ENCODE assay signal across 27 cellular contexts in the genomic region with DNA sequence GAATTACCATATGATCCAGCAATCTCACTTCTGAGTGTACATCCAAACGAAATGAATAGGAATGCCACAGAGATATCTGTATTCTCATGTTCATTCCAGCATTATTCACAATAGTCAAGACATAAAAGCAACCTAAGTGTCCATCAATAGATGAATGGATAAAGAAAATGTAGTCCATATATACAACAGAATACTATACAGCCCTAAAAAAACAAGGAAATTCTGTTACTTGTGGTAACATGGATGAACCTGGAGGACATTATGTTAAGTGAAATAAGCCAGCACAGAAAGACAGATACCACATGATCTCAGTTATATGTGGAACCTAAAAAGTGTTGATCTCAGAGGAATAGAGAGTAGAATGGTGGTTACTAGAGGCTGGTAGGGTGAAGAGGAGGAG.
"Had no signal": no experiment of that assay in that cellular context is flagged by ENCODE, and none has a peak within 500 bp of the region (broad histone marks: within the 10 kb centered on the region; RNA-seq: fewer than 3 reads in every experiment).

No MANE protein-coding gene starts in this region.

- H3K4me3 ChIP-seq: stomach, suprapubic skin, testis, thoracic aorta, thyroid gland, tibial artery, tibial nerve, transverse colon, upper lobe of left lung, upper lobe of right lung, uterus, vagina had no signal

- DNase-seq: stimulated activated CD4-positive, alpha-beta T cell treated with anti-CD3 and anti-CD28 coated beads, Interleukin-2, amount 100 ng/mL, for 48 hours; stimulated activated CD4-positive, alpha-beta T cell treated with anti-CD3 and anti-CD28 coated beads, Interleukin-4, amount 100 ng/mL, for 1 hour; stimulated activated CD4-positive, alpha-beta T cell treated with anti-CD3 and anti-CD28 coated beads, Interleukin-4, amount 100 ng/mL, for 24 hours; stimulated activated CD4-positive, alpha-beta T cell treated with anti-CD3 and anti-CD28 coated beads, Interleukin-4, amount 100 ng/mL, for 4 hours; stimulated activated CD8-positive, alpha-beta memory T cell treated with anti-CD3 and anti-CD28 coated beads, Interleukin-4, amount 100 ng/mL, for 48 hours; stimulated activated naive B cell treated with anti-CD40 and anti-IgM and Interleukin-4, amounts not matched to agents 10 μg/mL and 1 μg/mL and 100 μg/mL, for 72 hours; stimulated activated naive CD4-positive, alpha-beta T cell; stimulated activated naive CD4-positive, alpha-beta T cell treated with Interleukin-2 at 50 U/mL for 16 hours; stimulated activated naive CD8-positive, alpha-beta T cell treated with anti-CD3 and anti-CD28 coated beads, Interleukin-15, amount 100 ng/mL, for 72 hours; stimulated activated naive CD8-positive, alpha-beta T cell treated with anti-CD3 and anti-CD28 coated beads, Interleukin-15, Interleukin-2, amounts not matched to agents 100 U/mL and 50 U/mL, for 24 hours; stomach; substantia nigra; testis; thyroid gland; tibial artery; transverse colon; trophoblast cell; upper lobe of left lung; upper lobe of right lung; uterus had no signal

- H3K4me1 ChIP-seq: suprapubic skin, testis, thyroid gland, tibial artery, tibial nerve, transverse colon, upper lobe of right lung, uterus, vagina had no signal

- ATAC-seq: stimulated activated effector memory CD8-positive, alpha-beta T cell treated with anti-CD3 and anti-CD28 coated beads, Interleukin-12 subunit alpha, Interleukin-12 subunit beta, amount 100 ng/mL, for 72 hours; stimulated activated memory B cell treated with anti-CD40 and anti-IgM and Interleukin-4, amounts not matched to agents 10 μg/mL and 1 μg/mL and 100 μg/mL, for 72 hours; stimulated activated naive B cell treated with anti-CD40 and anti-IgM and Interleukin-4, amounts not matched to agents 10 μg/mL and 1 μg/mL and 100 μg/mL, for 72 hours; stimulated activated naive CD8-positive, alpha-beta T cell treated with anti-CD3 and anti-CD28 coated beads, Interleukin-15, amount 100 ng/mL, for 72 hours; stimulated activated naive CD8-positive, alpha-beta T cell treated with anti-CD3 and anti-CD28 coated beads, Interleukin-15, Interleukin-2, amounts not matched to agents 100 U/mL and 50 U/mL, for 24 hours; upper lobe of right lung had no signal

- FAIRE-seq: urothelium cell line had no signal

- H3K27me3 ChIP-seq: stomach, suprapubic skin, testis, thyroid gland, tibial artery, tibial nerve, transverse colon, upper lobe of left lung, upper lobe of right lung, uterus, vagina had no signal

- H3K36me3 ChIP-seq: suprapubic skin, thoracic aorta, thyroid gland, tibial nerve, transverse colon, upper lobe of left lung, upper lobe of right lung, uterus, vagina had no signal

- H3K9me3 ChIP-seq: suprapubic skin, testis, thoracic aorta, thyroid gland, tibial artery, transverse colon, upper lobe of left lung, upper lobe of right lung, uterus, vagina had no signal

- H3K27ac ChIP-seq: stomach, suprapubic skin, testis, thoracic aorta, thyroid gland, tibial artery, tibial nerve, transverse colon, upper lobe of right lung, uterus, vagina had no signal
